In the genomic region with DNA sequence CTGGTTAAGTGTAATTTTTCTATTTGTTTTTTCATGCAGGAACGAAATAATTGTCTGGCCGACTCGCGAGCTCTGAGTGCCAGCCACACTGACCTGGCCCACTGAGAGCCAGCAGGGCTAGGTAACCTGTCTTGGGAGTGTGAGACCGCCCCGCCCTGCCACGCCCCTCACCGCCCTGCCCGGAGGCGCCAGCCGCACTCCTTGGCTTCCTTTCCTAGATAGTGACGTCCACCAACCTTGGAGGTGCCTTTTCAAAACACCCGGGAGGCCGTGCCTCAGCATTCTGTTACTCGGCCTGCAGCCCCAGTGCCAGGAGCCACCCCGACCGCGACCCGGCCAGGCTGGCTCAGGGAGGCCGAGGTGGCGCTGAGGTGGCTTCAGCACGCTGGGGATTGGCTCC, we compare ENCODE assay signal across 16 cellular contexts. TPM values are rescaled to one million over a fixed set of nuclear protein-coding genes. Genes with fewer than 3 reads are reported as not detected.
DNase-seq lines count a peak whose midpoint lies in the region; ATAC-seq and TF ChIP-seq lines count a peak whose summit lies in the region.
"Had no signal": no experiment of that assay in that cellular context is flagged by ENCODE, and none has a peak within 500 bp of the region (broad histone marks: within the 10 kb centered on the region; RNA-seq: fewer than 3 reads in every experiment).

No MANE protein-coding gene starts in this region.

- TF ChIP-seq CTCF in HFFc6 (IDR thresholded peaks at IDR 0.05) (no peak), activated B cell treated with CpG ODN at 0.5 μM for 24 hours (IDR thresholded peaks at IDR 0.05) (no peak), spleen (IDR thresholded peaks at IDR 0.05 in 8 of 11, conservative IDR thresholded peaks at IDR 0.05 in 3 of 11) (no peak)
- TF ChIP-seq CTCF in CD4-positive, alpha-beta T cell (IDR thresholded peaks at IDR 0.05) = no peak

- CTCF ChIA-PET in activated B cell treated with CpG ODN at 0.5 μM for 24 hours (lab: Charles Lee) = interaction anchor here (1.2 kb wide), 1 partner anchor 14 kb away, joined by 3 read pairs; no protein-coding TSS in a partner anchor
- CTCF ChIA-PET in CD4-positive, alpha-beta T cell (lab: Charles Lee) = no interaction called here

- H3K9me3 Mint-ChIP-seq in HFFc6 (no peaks in the 10 kb centered on the region), activated B cell treated with CpG ODN at 0.5 μM for 24 hours (no peaks in the 10 kb centered on the region)
- H3K9me3 Mint-ChIP-seq in CD4-positive, alpha-beta T cell = no peaks in the 10 kb centered on the region

- WGBS in spleen, 5 donors = 81 to 95% (median 88%) methylated on average over 22 of the region's 22 CpGs

- POLR2A ChIA-PET in activated B cell treated with CpG ODN at 0.5 μM for 24 hours (lab: Charles Lee) = interaction anchor here (0.6 kb wide), 1 partner anchor 8 kb away, joined by 3 read pairs; no protein-coding TSS in a partner anchor
- POLR2A ChIA-PET in CD4-positive, alpha-beta T cell (lab: Charles Lee) = no interaction called here

- H3K9me3 ChIP-seq in spleen = no peaks in the 10 kb centered on the region
- no peaks in the 10 kb centered on the region for H3K9me3 ChIP-seq in CD4-positive, alpha-beta T cell (ENCODE audit: control insufficient read depth, low read length)
- H3K9me3 ChIP-seq: ascending aorta, heart right ventricle had no signal

- TF ChIP-seq POLR2A in spleen (IDR thresholded peaks at IDR 0.05) = no peak

- H3K4me1 ChIP-seq in spleen = peaks cover 38 to 100% (median 71%) of the 10 kb centered on the region in 6 donors

- H3K4me3 Mint-ChIP-seq in HFFc6 (no peak overlapping the region), activated B cell treated with CpG ODN at 0.5 μM for 24 hours (no peak overlapping the region)
- no peak overlapping the region for H3K4me3 Mint-ChIP-seq in CD4-positive, alpha-beta T cell
- H3K4me3 Mint-ChIP-seq: activated CD8-positive, alpha-beta T cell treated with anti-CD3 and anti-CD28 coated beads, Interleukin-2, amount 10 ng/mL, durations not matched to agents 7 days and 5 days had no signal

- intact Hi-C loops in activated B cell treated with CpG ODN at 0.5 μM for 24 hours (cut with micrococcal nuclease) (loop anchor here (5.0 kb wide), 1 partner anchor 66 kb away; a partner anchor contains a TSS), left colon (cut with DNase I, micrococcal nuclease) (no loop called here), spleen (cut with DNase I; ENCODE audit: low total_unique reads) (no loop called here)
- intact Hi-C loops in CD4-positive, alpha-beta T cell (cut with DNase I, micrococcal nuclease) = no loop called here

- peak overlapping the region in 2 of 8 donors; percentile 74 to 78 for H3K27ac ChIP-seq in spleen
- H3K27ac ChIP-seq in CD4-positive, alpha-beta T cell (ENCODE audit: low read depth, low read length) = no peak overlapping the region
- H3K27ac ChIP-seq: ascending aorta, heart right ventricle had no signal

- H3K27me3 ChIP-seq in spleen (replicated peaks in 1 of 7) = no peaks in the 10 kb centered on the region
- no peaks in the 10 kb centered on the region for H3K27me3 ChIP-seq in CD4-positive, alpha-beta T cell (ENCODE audit: control insufficient read depth, insufficient read depth, low read length)
- H3K27me3 ChIP-seq: ascending aorta, heart right ventricle had no signal

- H3K4me1 Mint-ChIP-seq in HFFc6 (ENCODE audit: low read depth) (peaks cover 20% of the 10 kb centered on the region), activated B cell treated with CpG ODN at 0.5 μM for 24 hours (peaks cover 70% of the 10 kb centered on the region)
- peaks cover 4% of the 10 kb centered on the region for H3K4me1 Mint-ChIP-seq in CD4-positive, alpha-beta T cell (ENCODE audit: low read depth)

- H3K36me3 ChIP-seq in spleen = peaks cover 0 to 99% (median 45%) of the 10 kb centered on the region in 6 donors

- peak overlapping the region; percentile 29; the same call in 1 of the 2 replicates for H3K27ac Mint-ChIP-seq in HFFc6
- peak overlapping the region; percentile 50 for H3K27ac Mint-ChIP-seq in activated B cell treated with CpG ODN at 0.5 μM for 24 hours
- no peak overlapping the region for H3K27ac Mint-ChIP-seq in CD4-positive, alpha-beta T cell
- H3K27ac Mint-ChIP-seq: activated CD8-positive, alpha-beta T cell treated with anti-CD3 and anti-CD28 coated beads, Interleukin-2, amount 10 ng/mL, durations not matched to agents 7 days and 5 days had no signal

- DNase-seq in HFFc6 (no peak), activated B cell treated with CpG ODN at 0.5 μM for 24 hours (no peak), left colon (peak; percentile 80 to 89), spleen (peak; percentile 63), UCSD-AML1 (lab: John Stamatoyannopoulos, UW; ENCODE audit: unreplicated experiment) (no peak), 8988T (no peak)
- DNase-seq in CD4-positive, alpha-beta T cell = no peak
- DNase-seq: activated CD8-positive, alpha-beta T cell treated with anti-CD3 and anti-CD28 coated beads, Interleukin-2, amount 10 ng/mL, durations not matched to agents 7 days and 5 days; DMS 273 treated with DMSO at 0.1 percent for 48 hours; heart right ventricle; islet precursor cell; NCI-H1436 treated with DMSO at 0.1 percent for 48 hours; NCI-H446 treated with DMSO at 0.1 percent for 48 hours; SW 1271 had no signal

- peaks cover 20% of the 10 kb centered on the region; the same call in 1 of the 2 replicates for H3K36me3 Mint-ChIP-seq in HFFc6 (ENCODE audit: low read depth)
- H3K36me3 Mint-ChIP-seq in activated B cell treated with CpG ODN at 0.5 μM for 24 hours (ENCODE audit: low read depth) = peaks cover 52% of the 10 kb centered on the region
- peaks cover 72% of the 10 kb centered on the region for H3K36me3 Mint-ChIP-seq in CD4-positive, alpha-beta T cell (ENCODE audit: low read depth)

- ATAC-seq in activated B cell treated with CpG ODN at 0.5 μM for 24 hours (ENCODE audit: low read depth) (no peak), left colon (peak; percentile 94), HG03342 (IDR thresholded peaks at IDR 0.05; ENCODE audit: unreplicated experiment) (no peak)
- ATAC-seq in CD4-positive, alpha-beta T cell (ENCODE audit: poor library complexity) = no peak
- ATAC-seq: activated CD8-positive, alpha-beta T cell treated with anti-CD3 and anti-CD28 coated beads, Interleukin-2, amount 10 ng/mL, durations not matched to agents 7 days and 5 days; heart right ventricle had no signal

- peaks cover 5% of the 10 kb centered on the region for H3K27me3 Mint-ChIP-seq in HFFc6 (ENCODE audit: insufficient read depth)
- H3K27me3 Mint-ChIP-seq in activated B cell treated with CpG ODN at 0.5 μM for 24 hours = no peaks in the 10 kb centered on the region
- H3K27me3 Mint-ChIP-seq in CD4-positive, alpha-beta T cell = no peaks in the 10 kb centered on the region

- no peak overlapping the region for H3K4me3 ChIP-seq in spleen
- H3K4me3 ChIP-seq: ascending aorta, heart right ventricle had no signal

RNA-seq across cellular contexts. Expression of a gene that starts 21.7 kb away (rescaled TPM):
- total RNA-seq in HFFc6 (2021; fragmentation: NEBNext Ultra II Directional; extraction: Animal tissue kit (Norgen Biotek cat#: 25700)) = 10 to 100 TPM in 5 of 6 experiments, 1 to 10 TPM in 1; 7.3 to 15.7 (median 13.4) TPM
- total RNA-seq in activated B cell treated with CpG ODN at 0.5 μM for 24 hours (23.5 and 26.0 TPM in 2 replicates), left colon (10 to 100 TPM in 1 of 2 donors, 1 to 10 TPM in 1; 7.9 to 16.2 TPM), spleen (10 to 100 TPM in 6 of 7 donors, 1 to 10 TPM in 1; 9.5 to 20.4 (median 16.7) TPM)
- polyA plus RNA-seq in spleen = 10 to 100 TPM in 2 of 3 donors, 1 to 10 TPM in 1; 5.9 to 17.6 (median 11.8) TPM
- total RNA-seq in CD4-positive, alpha-beta T cell = 1 to 10 TPM; 4.6 to 4.8 TPM

RNA-seq across cellular contexts. Expression of a gene that starts 22.1 kb away (rescaled TPM):
- 10 to 100 TPM; 40.9 to 47.7 (median 42.1) TPM for total RNA-seq in HFFc6 (2021; fragmentation: NEBNext Ultra II Directional; extraction: Animal tissue kit (Norgen Biotek cat#: 25700))
- total RNA-seq in activated B cell treated with CpG ODN at 0.5 μM for 24 hours (12.4 and 16.7 TPM in 2 replicates), left colon (10 to 100 TPM; 51.2 to 54.9 TPM), spleen (10 to 100 TPM; 31.8 to 71.1 (median 47.8) TPM)
- polyA plus RNA-seq in spleen = 10 to 100 TPM; 21.8 to 51.8 (median 24.2) TPM
- total RNA-seq in CD4-positive, alpha-beta T cell = 1 to 10 TPM; 2.6 to 3.0 TPM

Comparison
In these comparisons a context has a peak if more than half of its experiments do, and no peak if none do; other contexts are left out.
1. DNase-seq: peak in left colon (2 of 2) and spleen (single experiment); none in HFFc6 (single experiment), activated B cell treated with CpG ODN at 0.5 μM for 24 hours (single experiment), UCSD-AML1 (single experiment), CD4-positive, alpha-beta T cell (0 of 10) and 8988T (single experiment).